8 cellular contexts compared by ENCODE assay signal in genomic region chr12:124391340-124392261, GRCh38.
A peak's percentile ranks its signal among the peaks of the same experiment; 100 is the strongest.
DNase-seq lines count a peak whose midpoint lies in the region; ATAC-seq and TF ChIP-seq lines count a peak whose summit lies in the region.

No MANE protein-coding gene starts in this region.

- H3K27me3 ChIP-seq in left lung: no peaks in the 10 kb centered on the region

- no peaks in the 10 kb centered on the region for H3K9me3 ChIP-seq in left lung

- ATAC-seq in GM18907 (IDR thresholded peaks at IDR 0.05; ENCODE audit: unreplicated experiment) (peak; percentile 50), HG03108 (IDR thresholded peaks at IDR 0.05; ENCODE audit: unreplicated experiment) (peak; percentile 51), T-cell (replicated peaks in 1 of 4) (peak; percentile 37 to 45 (median 42)), left lung (no peak), GM19467 (IDR thresholded peaks at IDR 0.05; ENCODE audit: unreplicated experiment) (no peak)

- no peaks in the 10 kb centered on the region for H3K9me3 Mint-ChIP-seq in T-cell

- peak overlapping the region; percentile 84 to 88 for H3K27ac Mint-ChIP-seq in T-cell

- TF ChIP-seq CTCF in left lung (IDR thresholded peaks at IDR 0.05): no peak

- in situ Hi-C loops in G401 (cut with HindIII; ENCODE audit: low sequenced_read_pairs): no loop called here

- CTCF ChIA-PET in T-cell (lab: Charles Lee): no interaction called here

- peaks cover 53 to 86% of the 10 kb centered on the region in 2 donors for H3K4me1 ChIP-seq in left lung

- POLR2A ChIA-PET in T-cell (lab: Charles Lee): no interaction called here

- H3K4me3 Mint-ChIP-seq in T-cell: peak overlapping the region; percentile 42 to 73 (median 46)

- H3K27me3 Mint-ChIP-seq in T-cell: no peaks in the 10 kb centered on the region

- peaks cover 33 to 39% (median 35%) of the 10 kb centered on the region in 3 donors for H3K4me1 Mint-ChIP-seq in T-cell

- H3K27ac ChIP-seq in left lung: peak overlapping the region; percentile 91 to 99

- intact Hi-C loops in left lung (cut with DNase I): no loop called here

- peaks cover 0 to 36% of the 10 kb centered on the region in 2 donors for H3K36me3 ChIP-seq in left lung

- H3K36me3 Mint-ChIP-seq in T-cell: peaks cover 20% of the 10 kb centered on the region

- peak overlapping the region in 1 of 2 donors; percentile 23 for H3K4me3 ChIP-seq in left lung

- peak in 27 of 34 experiments; percentile 13 to 67 (median 30) for DNase-seq in T-cell
- peak; percentile 30 for DNase-seq in amniotic stem cell (lab: John Stamatoyannopoulos, UW)
- DNase-seq in left lung: peak; percentile 86 to 94
- DNase-seq in stimulated activated CD8-positive, alpha-beta memory T cell treated with anti-CD3 and anti-CD28 coated beads, Interleukin-15, amount 100 ng/mL, for 48 hours (ENCODE audit: low read depth in 2 of 2): peak; percentile 25 to 43
- DNase-seq in G401 (ENCODE audit: low spot score): no peak

Comparison
In these comparisons a context has a peak if more than half of its experiments do, and no peak if none do; other contexts are left out.
1. ATAC-seq: peak in GM18907 (single experiment), HG03108 (single experiment) and T-cell (4 of 4); none in left lung (single experiment) and GM19467 (single experiment).